8 cellular contexts compared by ENCODE assay signal in genomic region chr11:119095066-119095880, GRCh38. TPM values are rescaled to one million over a fixed set of nuclear protein-coding genes. Genes with fewer than 3 reads are reported as not detected.
A peak's percentile ranks its signal among the peaks of the same experiment; 100 is the strongest.
DNase-seq lines count a peak whose midpoint lies in the region; ATAC-seq and TF ChIP-seq lines count a peak whose summit lies in the region.

No MANE protein-coding gene starts in this region.

- no peaks in the 10 kb centered on the region for H3K27me3 ChIP-seq in fibroblast of lung (ENCODE audit: control insufficient read depth, insufficient read depth, low read length)

- H4K20me1 ChIP-seq in fibroblast of lung (ENCODE audit: control insufficient read depth, extremely low read depth, insufficient read depth, low read length), result no peaks in the 10 kb centered on the region

- peaks cover 29% of the 10 kb centered on the region for H3K4me1 Mint-ChIP-seq in activated T-helper 17 cell treated with anti-CD3 and anti-CD28 coated beads, Interleukin-2, amount 50 U/mL, for 72 hours
- H3K4me1 Mint-ChIP-seq in naive B cell, result peaks cover 28 to 61% (median 44%) of the 10 kb centered on the region in 3 donors
- peaks cover 52% of the 10 kb centered on the region for H3K4me1 Mint-ChIP-seq in stimulated activated effector memory CD8-positive, alpha-beta T cell treated with anti-CD3 and anti-CD28 coated beads, Interleukin-12 subunit alpha, Interleukin-12 subunit beta, amount 100 ng/mL, for 72 hours

- peak overlapping the region; percentile 83 for H3K27ac ChIP-seq in fibroblast of lung (ENCODE audit: insufficient read depth, low read length)

- no peaks in the 10 kb centered on the region for H3K27me3 Mint-ChIP-seq in activated T-helper 17 cell treated with anti-CD3 and anti-CD28 coated beads, Interleukin-2, amount 50 U/mL, for 72 hours
- no peaks in the 10 kb centered on the region for H3K27me3 Mint-ChIP-seq in naive B cell

- H3K4me3 ChIP-seq in fibroblast of lung (replicated peaks in 1 of 4; ENCODE audit: control extremely low read depth in 1 of 4, insufficient read depth in 1 of 4, low read depth in 3 of 4, low read length in 4 of 4), result peak overlapping the region; percentile 58 to 86 (median 82)

- 0 out of 2 replicates have a peak, but pooled peaks have one; percentile 23 for TF ChIP-seq CTCF in LNCAP (IDR thresholded peaks at IDR 0.05)
- TF ChIP-seq CTCF in fibroblast of lung (conservative IDR thresholded peaks at IDR 0.05 in 1 of 2, IDR thresholded peaks at IDR 0.05 in 1 of 2; ENCODE audit: low read depth in 1 of 2, low read length in 2 of 2), result peak in 1 of 2 donors; percentile 4

- no peaks in the 10 kb centered on the region for H3K9me3 Mint-ChIP-seq in activated T-helper 17 cell treated with anti-CD3 and anti-CD28 coated beads, Interleukin-2, amount 50 U/mL, for 72 hours
- no peaks in the 10 kb centered on the region for H3K9me3 Mint-ChIP-seq in naive B cell
- no peaks in the 10 kb centered on the region for H3K9me3 Mint-ChIP-seq in stimulated activated effector memory CD8-positive, alpha-beta T cell treated with anti-CD3 and anti-CD28 coated beads, Interleukin-12 subunit alpha, Interleukin-12 subunit beta, amount 100 ng/mL, for 72 hours

- peak overlapping the region; percentile 86 for H3K27ac Mint-ChIP-seq in activated T-helper 17 cell treated with anti-CD3 and anti-CD28 coated beads, Interleukin-2, amount 50 U/mL, for 72 hours
- peak overlapping the region; percentile 83 to 98 (median 96) for H3K27ac Mint-ChIP-seq in naive B cell
- peak overlapping the region; percentile 98 for H3K27ac Mint-ChIP-seq in stimulated activated effector memory CD8-positive, alpha-beta T cell treated with anti-CD3 and anti-CD28 coated beads, Interleukin-12 subunit alpha, Interleukin-12 subunit beta, amount 100 ng/mL, for 72 hours

- H3K9ac ChIP-seq in fibroblast of lung (ENCODE audit: insufficient read depth, low read length), result peak overlapping the region; percentile 84

- H3K4me1 ChIP-seq in fibroblast of lung (ENCODE audit: control insufficient read depth, extremely low read depth, insufficient read depth, low read length), result peaks cover 14% of the 10 kb centered on the region

- peaks cover 41% of the 10 kb centered on the region for H3K79me2 ChIP-seq in fibroblast of lung (ENCODE audit: control insufficient read depth, insufficient read depth, low read length)

- DNase-seq in EL, result peak; percentile 100
- DNase-seq in H4 (ENCODE audit: low spot score), result peak; percentile 99
- peak; percentile 100 for DNase-seq in RPMI7951 (ENCODE audit: low read depth)
- peak; percentile 99 to 100 for DNase-seq in fibroblast of lung (ENCODE audit: low read depth in 2 of 2)
- peak; percentile 99 for DNase-seq in naive B cell
- DNase-seq in stimulated activated effector memory CD8-positive, alpha-beta T cell treated with anti-CD3 and anti-CD28 coated beads, Interleukin-12 subunit alpha, Interleukin-12 subunit beta, amount 100 ng/mL, for 72 hours (ENCODE audit: low spot score in 2 of 2), result peak; percentile 99 to 100

- H3K9me3 ChIP-seq in fibroblast of lung (ENCODE audit: control insufficient read depth, insufficient read depth, low read depth, low read length), result no peaks in the 10 kb centered on the region

- H3K36me3 Mint-ChIP-seq in activated T-helper 17 cell treated with anti-CD3 and anti-CD28 coated beads, Interleukin-2, amount 50 U/mL, for 72 hours (ENCODE audit: low read depth), result peaks cover 86% of the 10 kb centered on the region
- H3K36me3 Mint-ChIP-seq in naive B cell, result peaks cover 7 to 16% of the 10 kb centered on the region in 2 donors
- H3K36me3 Mint-ChIP-seq in stimulated activated effector memory CD8-positive, alpha-beta T cell treated with anti-CD3 and anti-CD28 coated beads, Interleukin-12 subunit alpha, Interleukin-12 subunit beta, amount 100 ng/mL, for 72 hours, result peaks cover 91% of the 10 kb centered on the region

- ATAC-seq in activated T-helper 17 cell treated with anti-CD3 and anti-CD28 coated beads, Interleukin-2, amount 50 U/mL, for 72 hours (replicated peaks), result peak; percentile 90
- ATAC-seq in naive B cell (ENCODE audit: low read depth in 2 of 2), result peak; percentile 85
- ATAC-seq in stimulated activated effector memory CD8-positive, alpha-beta T cell treated with anti-CD3 and anti-CD28 coated beads, Interleukin-12 subunit alpha, Interleukin-12 subunit beta, amount 100 ng/mL, for 72 hours, result peak; percentile 88

- peak overlapping the region; percentile 28 for H2AFZ ChIP-seq in fibroblast of lung (ENCODE audit: low read length)

- H3K4me2 ChIP-seq in fibroblast of lung (ENCODE audit: extremely low read depth, insufficient read depth, low read length), result peak overlapping the region; percentile 89

- peak overlapping the region; percentile 93 for H3K4me3 Mint-ChIP-seq in activated T-helper 17 cell treated with anti-CD3 and anti-CD28 coated beads, Interleukin-2, amount 50 U/mL, for 72 hours
- peak overlapping the region; percentile 85 to 96 (median 93) for H3K4me3 Mint-ChIP-seq in naive B cell
- peak overlapping the region; percentile 87 for H3K4me3 Mint-ChIP-seq in stimulated activated effector memory CD8-positive, alpha-beta T cell treated with anti-CD3 and anti-CD28 coated beads, Interleukin-12 subunit alpha, Interleukin-12 subunit beta, amount 100 ng/mL, for 72 hours

- peaks cover 16% of the 10 kb centered on the region for H3K36me3 ChIP-seq in fibroblast of lung (ENCODE audit: control insufficient read depth, insufficient read depth, low read length)

RNA-seq across cellular contexts. Expression of gene DPAGT1, which starts 6.4 kb away (rescaled TPM):
- 25.0 and 43.7 TPM in 2 replicates for total RNA-seq in H4 (2014; rRNA removed; shearing (Covaris generic))
- 41.6 and 44.0 TPM in 2 replicates for total RNA-seq in RPMI7951 (2014; rRNA removed; shearing (Covaris generic))
- total RNA-seq in activated T-helper 17 cell treated with anti-CD3 and anti-CD28 coated beads, Interleukin-2, amount 50 U/mL, for 72 hours, result 10 to 100 TPM; 57.6 to 85.7 TPM
- total RNA-seq in fibroblast of lung, result 14.5 and 14.6 TPM in 2 replicates
- polyA plus RNA-seq in fibroblast of lung (44.9 and 53.0 TPM in 2 replicates), naive B cell (ENCODE audit: low read depth in 6 of 6) (10 to 100 TPM; 29.7 to 61.6 (median 34.5) TPM)
- 24.0 and 28.0 TPM in 2 replicates for polyA plus RNA-seq in fibroblast of lung (2012)
- polyA minus RNA-seq in fibroblast of lung (ENCODE audit: low replicate concordance), result 120 and 128 TPM in 2 replicates

RNA-seq across cellular contexts. Expression of gene HMBS, which starts 10.6 kb away (rescaled TPM):
- 6.2 and 16.4 TPM in 2 replicates for total RNA-seq in H4 (2014; rRNA removed; shearing (Covaris generic))
- 14.3 and 17.1 TPM in 2 replicates for total RNA-seq in RPMI7951 (2014; rRNA removed; shearing (Covaris generic))
- total RNA-seq in activated T-helper 17 cell treated with anti-CD3 and anti-CD28 coated beads, Interleukin-2, amount 50 U/mL, for 72 hours, result 10 to 100 TPM; 15.7 to 26.3 TPM
- total RNA-seq in fibroblast of lung, result 6.9 and 9.4 TPM in 2 replicates
- polyA plus RNA-seq in fibroblast of lung, result 23.8 and 36.6 TPM in 2 replicates
- 27.3 and 41.7 TPM in 2 replicates for polyA plus RNA-seq in fibroblast of lung (2012)
- polyA minus RNA-seq in fibroblast of lung (ENCODE audit: low replicate concordance), result 39.2 and 56.3 TPM in 2 replicates
- polyA plus RNA-seq in naive B cell (ENCODE audit: low read depth in 6 of 6), result 10 to 100 TPM; 11.7 to 26.8 (median 16.4) TPM

RNA-seq across cellular contexts. Expression of gene C2CD2L, which starts 11.9 kb away (rescaled TPM):
- total RNA-seq in H4 (2014; rRNA removed; shearing (Covaris generic)), result 2.3 and 5.1 TPM in 2 replicates
- 3.2 and 4.8 TPM in 2 replicates for total RNA-seq in RPMI7951 (2014; rRNA removed; shearing (Covaris generic))
- total RNA-seq in activated T-helper 17 cell treated with anti-CD3 and anti-CD28 coated beads, Interleukin-2, amount 50 U/mL, for 72 hours, result 10 to 100 TPM; 16.5 to 26.4 TPM
- 1.8 and 3.0 TPM in 2 replicates for total RNA-seq in fibroblast of lung
- polyA plus RNA-seq in fibroblast of lung (3.0 and 4.2 TPM in 2 replicates), naive B cell (ENCODE audit: low read depth in 6 of 6) (1 to 10 TPM in 5 of 6 donors, under 1 TPM in 1; 0.55 to 3.8 (median 2.0) TPM)
- 3.5 and 5.1 TPM in 2 replicates for polyA plus RNA-seq in fibroblast of lung (2012)
- 4.8 and 25.7 TPM in 2 replicates for polyA minus RNA-seq in fibroblast of lung (ENCODE audit: low replicate concordance)

RNA-seq across cellular contexts. Expression of gene HINFP, which starts 26.1 kb away (rescaled TPM):
- 6.1 and 7.2 TPM in 2 replicates for total RNA-seq in H4 (2014; rRNA removed; shearing (Covaris generic))
- 13.2 and 16.5 TPM in 2 replicates for total RNA-seq in RPMI7951 (2014; rRNA removed; shearing (Covaris generic))
- 10 to 100 TPM; 41.6 to 47.5 TPM for total RNA-seq in activated T-helper 17 cell treated with anti-CD3 and anti-CD28 coated beads, Interleukin-2, amount 50 U/mL, for 72 hours
- 13.5 and 14.4 TPM in 2 replicates for total RNA-seq in fibroblast of lung
- polyA plus RNA-seq in fibroblast of lung, result 12.4 and 13.1 TPM in 2 replicates
- polyA plus RNA-seq in fibroblast of lung (2012), result 7.7 and 8.2 TPM in 2 replicates
- polyA minus RNA-seq in fibroblast of lung (ENCODE audit: low replicate concordance), result 23.0 and 24.0 TPM in 2 replicates
- polyA plus RNA-seq in naive B cell (ENCODE audit: low read depth in 6 of 6), result 10 to 100 TPM in 3 of 6 donors, 1 to 10 TPM in 3; 7.0 to 19.3 (median 9.9) TPM

RNA-seq across cellular contexts. Expression of gene VPS11, which starts 27.7 kb away (rescaled TPM):
- 13.8 and 19.2 TPM in 2 replicates for total RNA-seq in H4 (2014; rRNA removed; shearing (Covaris generic))
- total RNA-seq in RPMI7951 (2014; rRNA removed; shearing (Covaris generic)), result 19.1 and 24.6 TPM in 2 replicates
- 10 to 100 TPM; 31.7 to 33.7 TPM for total RNA-seq in activated T-helper 17 cell treated with anti-CD3 and anti-CD28 coated beads, Interleukin-2, amount 50 U/mL, for 72 hours
- total RNA-seq in fibroblast of lung, result 26.7 and 34.3 TPM in 2 replicates
- polyA plus RNA-seq in fibroblast of lung (9.1 and 13.7 TPM in 2 replicates), naive B cell (ENCODE audit: low read depth in 6 of 6) (10 to 100 TPM; 36.7 to 50.0 (median 46.2) TPM)
- polyA plus RNA-seq in fibroblast of lung (2012), result 22.7 and 32.1 TPM in 2 replicates
- polyA minus RNA-seq in fibroblast of lung (ENCODE audit: low replicate concordance), result 41.3 and 58.3 TPM in 2 replicates

Comparison
In these comparisons a context has a peak if more than half of its experiments do, and no peak if none do; other contexts are left out.
1. Peak in every context shown above with its lines: DNase-seq, ATAC-seq, H3K4me3 ChIP-seq and H3K27ac ChIP-seq.